15 cellular contexts compared by ENCODE assay signal in genomic region chr3:94044100-94044936, GRCh38. TPM values are rescaled to one million over a fixed set of nuclear protein-coding genes. Genes with fewer than 3 reads are reported as not detected.
"Had no signal": no experiment of that assay in that cellular context is flagged by ENCODE, and none has a peak within 500 bp of the region (broad histone marks: within the 10 kb centered on the region; RNA-seq: fewer than 3 reads in every experiment).

No MANE protein-coding gene starts in this region.

RNA-seq across cellular contexts. Expression of gene STX19, which starts 15.9 kb away (rescaled TPM):
- total RNA-seq: activated B cell treated with CpG ODN at 0.5 μM for 24 hours; activated CD4-positive, alpha-beta memory T cell treated with anti-CD3 and anti-CD28 coated beads for 36 hours; activated CD4-positive, alpha-beta T cell treated with anti-CD3 and anti-CD28 coated beads, Interleukin-2, amount 10 ng/mL, durations not matched to agents 24 days and 14 days; activated CD8-positive, alpha-beta memory T cell treated with anti-CD3 and anti-CD28 coated beads, Interleukin-2, amount 10 ng/mL, durations not matched to agents 7 days and 5 days; activated CD8-positive, alpha-beta T cell treated with anti-CD3 and anti-CD28 coated beads for 36 hours; activated naive CD4-positive, alpha-beta T cell treated with anti-CD3 and anti-CD28 coated beads for 36 hours; activated naive CD4-positive, alpha-beta T cell treated with anti-CD3 and anti-CD28 coated beads, Interleukin-2, amount 50 U/mL, for 72 hours; activated naive CD8-positive, alpha-beta T cell treated with anti-CD3 and anti-CD28 coated beads for 36 hours; activated T-helper 1 cell treated with anti-CD3 and anti-CD28 coated beads, Interleukin-12 subunit alpha, Interleukin-12 subunit beta, Interleukin-2, Interleukin-4 antibody, amounts not matched to agents 30 ng/mL and 10 ng/mL and 1 ng/mL, durations not matched to agents 14 hours and 24 hours and 36 hours; activated T-helper 17 cell treated with anti-CD3 and anti-CD28 coated beads, Interleukin-2, amount 50 U/mL, for 72 hours; adrenal gland; astrocyte; cardiac septum; T-cell; T-helper 1 cell treated with Interleukin-12 subunit alpha and Interleukin-12 subunit beta and Interleukin-4 antibody, amounts not matched to agents 30 ng/mL and 1 ng/mL, for 36 hours had no signal
